In the genomic region with DNA sequence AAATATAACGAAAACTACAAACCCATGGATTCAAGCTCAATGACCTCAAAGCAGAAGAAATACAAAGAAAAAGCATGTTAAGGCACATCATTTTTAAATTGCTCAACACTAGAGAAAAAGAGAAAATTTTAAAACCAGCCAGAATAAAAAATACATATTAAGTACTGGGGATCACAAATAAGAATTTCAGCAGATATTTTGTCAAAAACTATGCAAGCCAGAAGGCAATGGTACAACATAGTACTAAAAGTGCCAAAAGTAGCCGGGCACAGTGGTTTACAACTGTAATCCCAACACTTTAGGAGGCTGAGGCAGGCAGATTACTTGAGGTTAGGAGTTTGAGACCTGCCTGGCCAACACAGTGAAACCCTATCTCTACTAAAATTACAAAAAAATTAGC, we compare ENCODE assay signal across 11 cellular contexts. TPM values are rescaled to one million over a fixed set of nuclear protein-coding genes. Genes with fewer than 3 reads are reported as not detected.
DNase-seq lines count a peak whose midpoint lies in the region; ATAC-seq, FAIRE-seq and TF ChIP-seq lines count a peak whose summit lies in the region.
"Had no signal": no experiment of that assay in that cellular context is flagged by ENCODE, and none has a peak within 500 bp of the region (broad histone marks: within the 10 kb centered on the region; RNA-seq: fewer than 3 reads in every experiment).

No MANE protein-coding gene starts in this region.

- H3K4me2 ChIP-seq in GM23248 (ENCODE audit: unreplicated experiment), result no peak overlapping the region

- H4K20me1 ChIP-seq in GM23248 (ENCODE audit: insufficient read depth), result no peaks in the 10 kb centered on the region

- peaks cover 21 to 54% (median 31%) of the 10 kb centered on the region in 4 donors for H3K4me1 Mint-ChIP-seq in CD4-positive, CD25-positive, alpha-beta regulatory T cell

- in situ Hi-C loops in GM23248 (cut with MboI), result no loop called here

- H3K27ac Mint-ChIP-seq in CD4-positive, CD25-positive, alpha-beta regulatory T cell, result no peak overlapping the region
- H3K27ac Mint-ChIP-seq: activated naive CD8-positive, alpha-beta T cell had no signal

- H3K4me1 ChIP-seq in CD4-positive, CD25-positive, alpha-beta regulatory T cell (ENCODE audit: control insufficient read depth, insufficient read depth, low read length, poor library complexity, severe bottlenecking), result peaks cover 20% of the 10 kb centered on the region
- H3K4me1 ChIP-seq in GM23248 (ENCODE audit: insufficient read depth) (peaks cover 13% of the 10 kb centered on the region), kidney (ENCODE audit: control insufficient read depth in 1 of 2, insufficient read depth in 1 of 2, low read depth in 1 of 2, low read length in 2 of 2) (no peaks in the 10 kb centered on the region)

- no peaks in the 10 kb centered on the region for H3K27me3 Mint-ChIP-seq in CD4-positive, CD25-positive, alpha-beta regulatory T cell
- H3K27me3 Mint-ChIP-seq: activated naive CD8-positive, alpha-beta T cell had no signal

- peak in 2 of 3 donors; percentile 31 to 49 for DNase-seq in CD4-positive, CD25-positive, alpha-beta regulatory T cell
- peak; percentile 61 for DNase-seq in GM23248
- peak; percentile 15 for DNase-seq in NCI-H524 treated with DMSO at 0.1 percent for 48 hours (lab: John Stamatoyannopoulos, UW)
- peak; percentile 50 to 63 for DNase-seq in erythroblast (lab: John Stamatoyannopoulos, UW)
- no peak for DNase-seq in kidney
- DNase-seq in COLO829 (ENCODE audit: low spot score), result no peak
- DNase-seq: activated CD4-positive, alpha-beta T cell treated with anti-CD3 and anti-CD28 coated beads, Interleukin-2, amount 50 U/mL, for 1 hour; GDM1 had no signal

- peaks cover 56% of the 10 kb centered on the region for H3K79me2 ChIP-seq in GM23248 (ENCODE audit: insufficient read depth)

- H2AFZ ChIP-seq in GM23248, result no peak overlapping the region

- H3K9ac ChIP-seq in GM23248 (no peak overlapping the region), kidney (ENCODE audit: low read length in 2 of 2) (no peak overlapping the region)

- ATAC-seq in CD4-positive, CD25-positive, alpha-beta regulatory T cell (ENCODE audit: low read depth in 2 of 2), result no peak
- no peak for ATAC-seq in GM18868 (IDR thresholded peaks at IDR 0.05; ENCODE audit: unreplicated experiment)
- ATAC-seq: left lobe of liver had no signal

- H3K27ac ChIP-seq in CD4-positive, CD25-positive, alpha-beta regulatory T cell (ENCODE audit: insufficient read depth, low read length, poor library complexity, severe bottlenecking), result no peak overlapping the region
- no peak overlapping the region for H3K27ac ChIP-seq in GM23248
- no peak overlapping the region for H3K27ac ChIP-seq in kidney (ENCODE audit: low read depth in 2 of 2, low read length in 2 of 2)

- H3K4me3 Mint-ChIP-seq in CD4-positive, CD25-positive, alpha-beta regulatory T cell, result peak overlapping the region in 3 of 4 donors; percentile 8 to 41 (median 12)
- H3K4me3 Mint-ChIP-seq: activated naive CD8-positive, alpha-beta T cell had no signal

- no peak overlapping the region for H3K4me3 ChIP-seq in CD4-positive, CD25-positive, alpha-beta regulatory T cell (ENCODE audit: low read depth, low read length)
- H3K4me3 ChIP-seq in GM23248 (no peak overlapping the region), kidney (ENCODE audit: low read length in 2 of 2) (no peak overlapping the region)

- TF ChIP-seq CTCF in kidney (IDR thresholded peaks at IDR 0.05; ENCODE audit: borderline replicate concordance, extremely low read depth, insufficient read depth), result no peak

- H3K36me3 ChIP-seq in CD4-positive, CD25-positive, alpha-beta regulatory T cell (ENCODE audit: control insufficient read depth, insufficient read depth, low read length), result peaks cover 30% of the 10 kb centered on the region
- H3K36me3 ChIP-seq in GM23248 (ENCODE audit: low read depth), result 0 out of 2 replicates have a peak, but pooled peaks cover 13% of the 10 kb centered on the region
- no peaks in the 10 kb centered on the region for H3K36me3 ChIP-seq in kidney (ENCODE audit: control insufficient read depth in 1 of 2, insufficient read depth in 2 of 2, low read length in 2 of 2)

- no peak for TF ChIP-seq POLR2A in erythroblast (IDR thresholded peaks at IDR 0.05; ENCODE audit: low read length)

- H3K9me3 Mint-ChIP-seq in CD4-positive, CD25-positive, alpha-beta regulatory T cell, result peaks cover 0 to 11% (median 4%) of the 10 kb centered on the region in 7 donors

- no peaks in the 10 kb centered on the region for H3K27me3 ChIP-seq in CD4-positive, CD25-positive, alpha-beta regulatory T cell (ENCODE audit: control insufficient read depth, insufficient read depth, low read length)
- H3K27me3 ChIP-seq in GM23248 (replicated peaks; ENCODE audit: insufficient read depth), result no peaks in the 10 kb centered on the region

- H3K9me3 ChIP-seq in CD4-positive, CD25-positive, alpha-beta regulatory T cell (ENCODE audit: control insufficient read depth in 2 of 2, low read length in 2 of 2), result peaks cover 10 to 20% of the 10 kb centered on the region in 2 experiments
- peaks cover 6% of the 10 kb centered on the region for H3K9me3 ChIP-seq in GM23248 (ENCODE audit: low read depth)
- H3K9me3 ChIP-seq in kidney (ENCODE audit: control insufficient read depth in 1 of 2, low read length in 2 of 2), result peaks cover 0 to 10% of the 10 kb centered on the region in 2 donors

- FAIRE-seq in kidney (lab: Jason Lieb, UNC), result no peak

- peaks cover 22% of the 10 kb centered on the region for H3F3A ChIP-seq in GM23248 (ENCODE audit: insufficient read depth)

- no peaks in the 10 kb centered on the region for H3K9me2 ChIP-seq in GM23248 (ENCODE audit: insufficient read depth)

- intact Hi-C loops in kidney (cut with DNase I), result no loop called here

- H3K36me3 Mint-ChIP-seq in CD4-positive, CD25-positive, alpha-beta regulatory T cell, result peaks cover 39% of the 10 kb centered on the region

- 76 to 78% methylated on average over 2 of the region's 2 CpGs for WGBS in GM23248 (ENCODE audit: low coverage in 1 of 2, low lambda C conversion rate in 2 of 2, missing lambda C conversion rate in 2 of 2), 2 experiments

RNA-seq across cellular contexts. Expression of a gene that starts 10.2 kb away (rescaled TPM):
- total RNA-seq in CD4-positive, CD25-positive, alpha-beta regulatory T cell, result 25.0 TPM
- polyA plus RNA-seq in CD4-positive, CD25-positive, alpha-beta regulatory T cell, result 10 to 100 TPM; 24.9 to 38.6 (median 34.2) TPM
- 38.4 and 44.5 TPM in 2 replicates for total RNA-seq in GM23248 (2014; rRNA removed; shearing (Covaris generic))
- polyA plus RNA-seq in GM23248 (2016; fragmentation: Nextera tagmentation; extraction: Ambion mirVana) (19.6 and 22.4 TPM in 2 replicates), kidney (ENCODE audit: insufficient read depth, low read depth, low replicate concordance) (24.0 TPM)
- total RNA-seq in kidney, result 20.9 TPM

Comparison
In these comparisons a context has a peak if more than half of its experiments do, and no peak if none do; other contexts are left out.
1. DNase-seq: peak in CD4-positive, CD25-positive, alpha-beta regulatory T cell (2 of 3), GM23248 (single experiment), NCI-H524 treated with DMSO at 0.1 percent for 48 hours (single experiment) and erythroblast (2 of 2); none in kidney (single experiment) and COLO829 (single experiment).